In genomic region chr22:37609240-37610152, GRCh38 we compare ENCODE assay signal across 6 cellular contexts. TPM values are rescaled to one million over a fixed set of nuclear protein-coding genes. Genes with fewer than 3 reads are reported as not detected.
A peak's percentile ranks its signal among the peaks of the same experiment; 100 is the strongest.
DNase-seq lines count a peak whose midpoint lies in the region; ATAC-seq, FAIRE-seq and TF ChIP-seq lines count a peak whose summit lies in the region.

No MANE protein-coding gene starts in this region.

- TF ChIP-seq EP300 in gastroesophageal sphincter (IDR thresholded peaks at IDR 0.05), result no peak

- peak; percentile 15 for TF ChIP-seq POLR2A in GM12891 (IDR thresholded peaks at IDR 0.05; ENCODE audit: low read depth, low read length)
- no peak for TF ChIP-seq POLR2A in gastroesophageal sphincter (IDR thresholded peaks at IDR 0.05)
- no peak for TF ChIP-seq POLR2A in thyroid gland (IDR thresholded peaks at IDR 0.05)
- no peak for TF ChIP-seq POLR2A in GM18505 (IDR thresholded peaks at IDR 0.05; ENCODE audit: borderline replicate concordance, extremely low read depth, insufficient read depth, insufficient read length)

- H3K4me3 ChIP-seq in gastroesophageal sphincter, result peak overlapping the region; percentile 63 to 93
- peak overlapping the region; percentile 71 to 93 (median 93) for H3K4me3 ChIP-seq in thyroid gland (replicated peaks in 1 of 3)

- 8 to 12% methylated on average over 9 to 12 of the region's 26 CpGs for WGBS in gastroesophageal sphincter (ENCODE audit: low coverage in 1 of 2), 2 donors
- 10 to 17% methylated on average over 14 to 19 of the region's 26 CpGs for WGBS in thyroid gland, 2 donors

- FAIRE-seq in GM12891 (lab: Jason Lieb, UNC), result no peak

- intact Hi-C loops in thyroid gland (cut with DNase I), result no loop called here

- peak overlapping the region; percentile 73 to 99 (median 96) for H3K27ac ChIP-seq in gastroesophageal sphincter
- peak overlapping the region; percentile 91 to 96 (median 93) for H3K27ac ChIP-seq in thyroid gland

- no peak for DNase-seq in GM12891 (ENCODE audit: insufficient read length, low spot score)
- DNase-seq in RPMI8226, result peak; percentile 35
- DNase-seq in thyroid gland, result peak in 1 of 2 donors; percentile 43
- no peak for DNase-seq in stimulated activated CD4-positive, alpha-beta T cell treated with anti-CD3 and anti-CD28 coated beads, Interleukin-15, amount 100 ng/mL, for 24 hours

- H3K4me1 ChIP-seq in gastroesophageal sphincter (peaks cover 0 to 62% (median 21%) of the 10 kb centered on the region in 3 donors), thyroid gland (peaks cover 31 to 36% of the 10 kb centered on the region in 2 donors)

- TF ChIP-seq CTCF in gastroesophageal sphincter (IDR thresholded peaks at IDR 0.05) (no peak), thyroid gland (IDR thresholded peaks at IDR 0.05) (no peak)

- ATAC-seq in gastroesophageal sphincter (no peak), GM18505 (IDR thresholded peaks at IDR 0.05; ENCODE audit: unreplicated experiment) (no peak)

- H3K9me3 ChIP-seq in gastroesophageal sphincter (no peaks in the 10 kb centered on the region), thyroid gland (no peaks in the 10 kb centered on the region)

- H3K27me3 ChIP-seq in gastroesophageal sphincter (peaks cover 27% of the 10 kb centered on the region), thyroid gland (no peaks in the 10 kb centered on the region)

- H3K36me3 ChIP-seq in gastroesophageal sphincter, result peaks cover 0 to 6% of the 10 kb centered on the region in 2 donors
- no peaks in the 10 kb centered on the region for H3K36me3 ChIP-seq in thyroid gland

TF ChIP-seq in GM12891, 5 proteins besides CTCF, POLR2A, EP300 and RAD21:
- TF ChIP-seq SPI1 (IDR thresholded peaks at IDR 0.05; ENCODE audit: low read depth, low read length) (no peak), TAF1 (IDR thresholded peaks at IDR 0.05; ENCODE audit: low read depth, low read length) (peak; percentile 98), PAX5 (IDR thresholded peaks at IDR 0.05; ENCODE audit: insufficient read depth, low read length, severe bottlenecking) (no peak), POU2F2 (IDR thresholded peaks at IDR 0.05; ENCODE audit: low read depth, low read length) (no peak), POLR2AphosphoS5 (IDR thresholded peaks at IDR 0.05; ENCODE audit: low read depth, low read length) (peak; percentile 51)

RNA-seq across cellular contexts. Expression of gene GGA1, which starts 0.9 kb away (rescaled TPM):
- polyA plus RNA-seq in GM12891 (2012; ENCODE audit: low read depth, missing spikeins), result 44.9 TPM
- total RNA-seq in gastroesophageal sphincter, result 10 to 100 TPM; 37.8 to 46.5 (median 39.1) TPM
- total RNA-seq in thyroid gland, result 10 to 100 TPM; 46.2 to 90.5 (median 60.4) TPM

RNA-seq across cellular contexts. Expression of gene LGALS2, which starts 29.6 kb away (rescaled TPM):
- 1.1 TPM for polyA plus RNA-seq in GM12891 (2012; ENCODE audit: low read depth, missing spikeins)
- total RNA-seq in gastroesophageal sphincter (not detected), thyroid gland (not detected)

RNA-seq across cellular contexts. Expression of gene SH3BP1, which starts 30.0 kb away (rescaled TPM):
- polyA plus RNA-seq in GM12891 (2012; ENCODE audit: low read depth, missing spikeins), result 58.1 TPM
- total RNA-seq in gastroesophageal sphincter (1 to 10 TPM; 2.9 to 4.9 (median 3.2) TPM), thyroid gland (10 to 100 TPM in 1 of 4 donors, 1 to 10 TPM in 2, under 1 TPM in 1; 0.81 to 10.1 (median 3.3) TPM)

RNA-seq across cellular contexts. Expression of gene PDXP, which starts 49.0 kb away (rescaled TPM):
- polyA plus RNA-seq in GM12891 (2012; ENCODE audit: low read depth, missing spikeins), result 28.3 TPM
- total RNA-seq in gastroesophageal sphincter (10 to 100 TPM in 3 of 4 donors, 1 to 10 TPM in 1; 9.2 to 19.3 (median 17.2) TPM), thyroid gland (10 to 100 TPM in 3 of 4 donors, 1 to 10 TPM in 1; 4.2 to 15.8 (median 12.3) TPM)

RNA-seq across cellular contexts. Expression of gene CDC42EP1, which starts 49.2 kb away (rescaled TPM):
- not detected for polyA plus RNA-seq in GM12891 (2012; ENCODE audit: low read depth, missing spikeins)
- total RNA-seq in gastroesophageal sphincter (10 to 100 TPM; 19.0 to 37.7 (median 27.4) TPM), thyroid gland (10 to 100 TPM; 15.7 to 23.3 (median 18.3) TPM)
